In genomic region chr11:62712861-62713260, GRCh38 we compare ENCODE assay signal across 15 cellular contexts. TPM values are rescaled to one million over a fixed set of nuclear protein-coding genes. Genes with fewer than 3 reads are reported as not detected.
DNase-seq lines count a peak whose midpoint lies in the region; ATAC-seq, FAIRE-seq and TF ChIP-seq lines count a peak whose summit lies in the region.
"Had no signal": no experiment of that assay in that cellular context is flagged by ENCODE, and none has a peak within 500 bp of the region (broad histone marks: within the 10 kb centered on the region; RNA-seq: fewer than 3 reads in every experiment).

No MANE protein-coding gene starts in this region.

- WGBS in K562 (ENCODE audit: insufficient coverage, low coverage, missing lambda C conversion rate): 81% methylated on average over 3 of the region's 3 CpGs

- no peak overlapping the region for H3K4me3 Mint-ChIP-seq in CD14-positive monocyte
- H3K4me3 Mint-ChIP-seq in natural killer cell treated with Interleukin-12 subunit alpha and Interleukin-12 subunit beta and Interleukin-15 and Interleukin-18, amount 100 ng/mL, for 72 hours: peak overlapping the region; percentile 32
- H3K4me3 Mint-ChIP-seq: effector memory CD8-positive, alpha-beta T cell had no signal

- TF ChIP-seq RAD21 in K562 (CRISPR knock-in tag; conservative IDR thresholded peaks at IDR 0.05 in 1 of 2, IDR thresholded peaks at IDR 0.05 in 1 of 2): no peak

- H3K4me3 ChIP-seq in KMS-11 (IDR thresholded peaks at IDR 0.05; ENCODE audit: insufficient read depth, low read depth, low read length): no peak overlapping the region
- no peak overlapping the region for H3K4me3 ChIP-seq in K562

- TF ChIP-seq POLR2A in K562 (conservative IDR thresholded peaks at IDR 0.05): no peak

- H3K4me1 ChIP-seq in KMS-11 (ENCODE audit: low read depth, poor library complexity, severe bottlenecking) (peaks cover 88% of the 10 kb centered on the region), K562 (replicated peaks in 1 of 2; ENCODE audit: control insufficient read depth in 2 of 2, insufficient read depth in 2 of 2, low read length in 2 of 2) (peaks cover 19 to 24% of the 10 kb centered on the region in 2 experiments; a peak in 4 of 5 replicates)

- TF ChIP-seq EP300 in K562 (IDR thresholded peaks at IDR 0.05; ENCODE audit: low read length): no peak

- TF ChIP-seq CTCF in CD14-positive monocyte (IDR thresholded peaks at IDR 0.05) (no peak), KMS-11 (conservative IDR thresholded peaks at IDR 0.05; ENCODE audit: low read depth, low read length) (no peak), K562 (IDR thresholded peaks at IDR 0.05 in 2 of 3, conservative IDR thresholded peaks at IDR 0.05 in 1 of 3; ENCODE audit: insufficient read depth in 2 of 3, low read depth in 1 of 3, low read length in 3 of 3) (no peak)

- peak overlapping the region in 4 of 7 donors; percentile 22 to 46 (median 36) for H3K27ac Mint-ChIP-seq in CD14-positive monocyte
- peak overlapping the region; percentile 75 to 92 for H3K27ac Mint-ChIP-seq in natural killer cell treated with Interleukin-12 subunit alpha and Interleukin-12 subunit beta and Interleukin-15 and Interleukin-18, amount 100 ng/mL, for 72 hours

- H3K9me3 Mint-ChIP-seq in CD14-positive monocyte: no peaks in the 10 kb centered on the region
- H3K9me3 Mint-ChIP-seq in natural killer cell treated with Interleukin-12 subunit alpha and Interleukin-12 subunit beta and Interleukin-15 and Interleukin-18, amount 100 ng/mL, for 72 hours: no peaks in the 10 kb centered on the region
- H3K9me3 Mint-ChIP-seq: effector memory CD8-positive, alpha-beta T cell had no signal

- peaks cover 20% of the 10 kb centered on the region for H3K4me1 Mint-ChIP-seq in CD14-positive monocyte
- H3K4me1 Mint-ChIP-seq in natural killer cell treated with Interleukin-12 subunit alpha and Interleukin-12 subunit beta and Interleukin-15 and Interleukin-18, amount 100 ng/mL, for 72 hours (ENCODE audit: low read depth in 2 of 2): peaks cover 44 to 45% of the 10 kb centered on the region in 2 donors

- H3K79me2 ChIP-seq in KMS-11 (ENCODE audit: insufficient read depth, low read depth) (peaks cover 36% of the 10 kb centered on the region), K562 (ENCODE audit: control insufficient read depth, insufficient read depth, low read length) (peaks cover 20% of the 10 kb centered on the region; the same call in 2 of the 3 replicates)

- CTCF ChIA-PET in K562 (lab: Yijun Ruan, JAX; ENCODE audit: low intra/inter-chr PET ratio): interaction anchor here (0.5 kb wide), 1 partner anchor 42 kb away, joined by 3 read pairs; no protein-coding TSS in a partner anchor

- no peak for ATAC-seq in K562
- no peak for ATAC-seq in natural killer cell treated with Interleukin-12 subunit alpha and Interleukin-12 subunit beta and Interleukin-15 and Interleukin-18, amount 100 ng/mL, for 72 hours
- no peak for ATAC-seq in GM19463 (IDR thresholded peaks at IDR 0.05; ENCODE audit: unreplicated experiment)
- ATAC-seq in HG02840 (IDR thresholded peaks at IDR 0.05; ENCODE audit: low FRiP score, unreplicated experiment): no peak
- ATAC-seq: effector memory CD8-positive, alpha-beta T cell had no signal

- in situ Hi-C loops in K562 (cut with MboI) (no loop called here), KBM-7 (cut with MboI; ENCODE audit: low pct_unique_long_range_greater_than_20kb, low sequenced_read_pairs) (no loop called here)

- FAIRE-seq in K562 (lab: Jason Lieb, UNC): no peak

- H2AFZ ChIP-seq in KMS-11 (ENCODE audit: low read depth) (no peak overlapping the region), K562 (ENCODE audit: low read depth, low read length) (no peak overlapping the region)

- no peaks in the 10 kb centered on the region for H3K27me3 Mint-ChIP-seq in CD14-positive monocyte (ENCODE audit: low read depth in 3 of 3)
- no peaks in the 10 kb centered on the region for H3K27me3 Mint-ChIP-seq in natural killer cell treated with Interleukin-12 subunit alpha and Interleukin-12 subunit beta and Interleukin-15 and Interleukin-18, amount 100 ng/mL, for 72 hours
- H3K27me3 Mint-ChIP-seq: effector memory CD8-positive, alpha-beta T cell had no signal

- H3K27ac ChIP-seq in KMS-11 (peak overlapping the region; percentile 75), K562 (ENCODE audit: extremely low read depth, low read depth, low read length) (peak overlapping the region; percentile 39; the same call in 2 of the 3 replicates)

- H3K36me3 Mint-ChIP-seq in CD14-positive monocyte: peaks cover 59 to 69% of the 10 kb centered on the region in 2 donors
- peaks cover 31% of the 10 kb centered on the region for H3K36me3 Mint-ChIP-seq in natural killer cell treated with Interleukin-12 subunit alpha and Interleukin-12 subunit beta and Interleukin-15 and Interleukin-18, amount 100 ng/mL, for 72 hours

- peak overlapping the region; percentile 25; the same call in 1 of the 2 replicates for H3K9ac ChIP-seq in KMS-11
- no peak overlapping the region for H3K9ac ChIP-seq in K562 (ENCODE audit: insufficient read depth in 1 of 2, low read depth in 2 of 2, low read length in 2 of 2)

- H4K20me1 ChIP-seq in KMS-11 (ENCODE audit: insufficient read depth) (no peaks in the 10 kb centered on the region), K562 (replicated peaks; ENCODE audit: control insufficient read depth, insufficient read depth, low read length) (peaks cover 4% of the 10 kb centered on the region; the same call in 1 of the 2 replicates)

- H3K9me3 ChIP-seq in K562 (replicated peaks; ENCODE audit: control insufficient read depth, insufficient read depth, low read depth, low read length): no peaks in the 10 kb centered on the region

- peaks cover 16% of the 10 kb centered on the region; the same call in 1 of the 2 replicates for H3K36me3 ChIP-seq in KMS-11 (ENCODE audit: insufficient read depth)
- H3K36me3 ChIP-seq in K562 (ENCODE audit: control insufficient read depth, insufficient read depth, low read length): peaks cover 95% of the 10 kb centered on the region

- H3K4me2 ChIP-seq in KMS-11: peak overlapping the region; percentile 47
- H3K4me2 ChIP-seq in K562 (ENCODE audit: insufficient read depth, low read length): no peak overlapping the region

- no peaks in the 10 kb centered on the region for H3K9me1 ChIP-seq in K562 (ENCODE audit: control insufficient read depth, insufficient read depth, low read length)

- intact Hi-C loops in CD14-positive monocyte (cut with micrococcal nuclease) (no loop called here), K562 (cut with micrococcal nuclease) (no loop called here)

- H3K27me3 ChIP-seq in KMS-11 (ENCODE audit: insufficient read depth, low read depth): no peaks in the 10 kb centered on the region
- no peaks in the 10 kb centered on the region for H3K27me3 ChIP-seq in K562 (ENCODE audit: control insufficient read depth in 2 of 2, insufficient read depth in 2 of 2, low read length in 2 of 2)

- POLR2A ChIA-PET in K562 (lab: Yijun Ruan, JAX): interaction anchor here (0.6 to 1.5 kb wide), 2 partner anchors 10 to 18 kb away, joined by 3 read pairs; no protein-coding TSS in a partner anchor

- no TSS peak for BruUV-seq in K562 (replicated peaks; lab: Mats Ljungman, UMichigan)

- DNase-seq in CD14-positive monocyte (ENCODE audit: low spot score): no peak
- DNase-seq in K562 (ENCODE audit: extremely low read depth in 1 of 4, low spot score in 3 of 4): no peak
- no peak for DNase-seq in natural killer cell treated with Interleukin-12 subunit alpha and Interleukin-12 subunit beta and Interleukin-15 and Interleukin-18, amount 100 ng/mL, for 72 hours (ENCODE audit: low spot score)
- DNase-seq in SW480 (ENCODE audit: low spot score): no peak
- DNase-seq in KBM-7: no peak
- DNase-seq: activated gamma-delta T cell; effector memory CD8-positive, alpha-beta T cell; NCI-H187; stimulated activated CD4-positive, alpha-beta T cell treated with anti-CD3 and anti-CD28 coated beads, Interleukin-15, amount 100 ng/mL, for 24 hours; stimulated activated naive CD4-positive, alpha-beta T cell treated with Interleukin-2 at 50 U/mL for 16 hours; T1000 had no signal

RNA-seq across cellular contexts. Expression of gene GNG3, which starts 5.4 kb away (rescaled TPM):
- under 1 TPM in 1 of 2 donors, not detected in 1; 0.23 TPM for polyA plus RNA-seq in CD14-positive monocyte
- total RNA-seq in K562 (2011; cell fraction: chromatin; rRNA removed; ENCODE audit: low replicate concordance): not detected in 2 replicates
- not detected in 2 replicates for total RNA-seq in K562 (2011; cell fraction: nucleolus; rRNA removed)
- 0.51 TPM in 1 of 2 replicates, not detected in the other for total RNA-seq in K562 (2011; cell fraction: nucleoplasm; rRNA removed)
- total RNA-seq in K562 (2014; rRNA removed): not detected in 2 replicates
- total RNA-seq in K562 (2014; rRNA removed; fragmentation: Illumina TruSeq; extraction: Trizol): not detected in 2 replicates
- total RNA-seq in K562 (2015; rRNA removed; fragmentation: Illumina TruSeq; extraction: Trizol): not detected in 2 replicates
- not detected in 2 replicates for total RNA-seq in K562 (2021)
- polyA plus RNA-seq in K562 (2011; rRNA removed): not detected in 2 replicates
- not detected in 2 replicates for polyA plus RNA-seq in K562 (2011; cell fraction: cytosol; rRNA removed)
- not detected in 2 replicates for polyA plus RNA-seq in K562 (2011; cell fraction: nucleus; rRNA removed)
- 0.31 and 0.47 TPM in 2 replicates for polyA plus RNA-seq in K562 (2012)
- not detected in 2 replicates for polyA plus RNA-seq in K562 (2014; fragmentation: Illumina TruSeq; extraction: Trizol)
- polyA plus RNA-seq in K562 (2014; fragmentation: Nextera tagmentation; extraction: Ambion mirVana): under 1 TPM in 1 of 2 experiments, not detected in 1; 0.07 TPM
- polyA plus RNA-seq in K562 (2014; rRNA removed): not detected in 2 replicates
- not detected in 2 replicates for polyA minus RNA-seq in K562 (2011; rRNA and poly(A)+ RNA removed)
- polyA minus RNA-seq in K562 (2011; cell fraction: cytosol; rRNA and poly(A)+ RNA removed): not detected in 2 replicates
- not detected in 2 replicates for polyA minus RNA-seq in K562 (2011; cell fraction: nucleus; rRNA and poly(A)+ RNA removed)
- not detected for total RNA-seq in natural killer cell treated with Interleukin-12 subunit alpha and Interleukin-12 subunit beta and Interleukin-15 and Interleukin-18, amount 100 ng/mL, for 72 hours
- total RNA-seq: myocyte had no signal

RNA-seq across cellular contexts. Expression of gene BSCL2, which starts 5.6 kb away (rescaled TPM):
- polyA plus RNA-seq in CD14-positive monocyte (10 to 100 TPM; 63.3 to 65.7 TPM), K562 (2011; rRNA removed) (47.7 and 53.1 TPM in 2 replicates), K562 (2014; fragmentation: Illumina TruSeq; extraction: Trizol) (30.6 and 36.6 TPM in 2 replicates), K562 (2014; fragmentation: Nextera tagmentation; extraction: Ambion mirVana) (10 to 100 TPM; 18.9 to 30.1 TPM), K562 (2014; rRNA removed) (46.2 and 51.7 TPM in 2 replicates)
- total RNA-seq in K562 (2011; cell fraction: chromatin; rRNA removed; ENCODE audit: low replicate concordance): 102 and 143 TPM in 2 replicates
- total RNA-seq in K562 (2011; cell fraction: nucleolus; rRNA removed): 134 and 149 TPM in 2 replicates
- total RNA-seq in K562 (2011; cell fraction: nucleoplasm; rRNA removed): 116 and 122 TPM in 2 replicates
- total RNA-seq in K562 (2014; rRNA removed) (35.6 and 43.5 TPM in 2 replicates), K562 (2014; rRNA removed; fragmentation: Illumina TruSeq; extraction: Trizol) (19.8 and 25.8 TPM in 2 replicates), K562 (2015; rRNA removed; fragmentation: Illumina TruSeq; extraction: Trizol) (33.1 and 35.2 TPM in 2 replicates), K562 (2021) (37.0 and 44.5 TPM in 2 replicates)
- polyA plus RNA-seq in K562 (2011; cell fraction: cytosol; rRNA removed): 94.8 and 124 TPM in 2 replicates
- polyA plus RNA-seq in K562 (2011; cell fraction: nucleus; rRNA removed): 124 and 160 TPM in 2 replicates
- 35.6 and 40.3 TPM in 2 replicates for polyA plus RNA-seq in K562 (2012)
- 38.4 and 44.7 TPM in 2 replicates for polyA minus RNA-seq in K562 (2011; rRNA and poly(A)+ RNA removed)
- polyA minus RNA-seq in K562 (2011; cell fraction: cytosol; rRNA and poly(A)+ RNA removed): 19.9 and 21.2 TPM in 2 replicates
- polyA minus RNA-seq in K562 (2011; cell fraction: nucleus; rRNA and poly(A)+ RNA removed): 38.1 and 40.0 TPM in 2 replicates
- total RNA-seq in natural killer cell treated with Interleukin-12 subunit alpha and Interleukin-12 subunit beta and Interleukin-15 and Interleukin-18, amount 100 ng/mL, for 72 hours: 10 to 100 TPM; 18.7 to 38.3 TPM

RNA-seq across cellular contexts. Expression of gene HNRNPUL2, which starts 14.4 kb away (rescaled TPM):
- polyA plus RNA-seq in CD14-positive monocyte (under 1 TPM; 0.33 to 0.88 TPM), K562 (2011; rRNA removed) (14.4 and 15.4 TPM in 2 replicates), K562 (2014; fragmentation: Illumina TruSeq; extraction: Trizol) (44.3 and 45.4 TPM in 2 replicates), K562 (2014; fragmentation: Nextera tagmentation; extraction: Ambion mirVana) (1 to 10 TPM in 1 of 2 experiments, under 1 TPM in 1; 0.89 to 1.4 TPM), K562 (2014; rRNA removed) (23.8 and 32.3 TPM in 2 replicates)
- total RNA-seq in K562 (2011; cell fraction: chromatin; rRNA removed; ENCODE audit: low replicate concordance): 97.1 and 127 TPM in 2 replicates
- 33.5 and 44.5 TPM in 2 replicates for total RNA-seq in K562 (2011; cell fraction: nucleolus; rRNA removed)
- 63.0 and 70.1 TPM in 2 replicates for total RNA-seq in K562 (2011; cell fraction: nucleoplasm; rRNA removed)
- total RNA-seq in K562 (2014; rRNA removed) (7.8 and 9.0 TPM in 2 replicates), K562 (2014; rRNA removed; fragmentation: Illumina TruSeq; extraction: Trizol) (15.2 and 18.9 TPM in 2 replicates), K562 (2015; rRNA removed; fragmentation: Illumina TruSeq; extraction: Trizol) (17.5 and 18.2 TPM in 2 replicates), K562 (2021) (22.4 and 31.9 TPM in 2 replicates)
- polyA plus RNA-seq in K562 (2011; cell fraction: cytosol; rRNA removed): 6.7 and 10.7 TPM in 2 replicates
- 15.1 and 19.5 TPM in 2 replicates for polyA plus RNA-seq in K562 (2011; cell fraction: nucleus; rRNA removed)
- polyA plus RNA-seq in K562 (2012): 32.2 and 50.2 TPM in 2 replicates
- 17.4 and 25.6 TPM in 2 replicates for polyA minus RNA-seq in K562 (2011; rRNA and poly(A)+ RNA removed)
- 10.1 and 10.6 TPM in 2 replicates for polyA minus RNA-seq in K562 (2011; cell fraction: cytosol; rRNA and poly(A)+ RNA removed)
- 11.8 and 22.9 TPM in 2 replicates for polyA minus RNA-seq in K562 (2011; cell fraction: nucleus; rRNA and poly(A)+ RNA removed)
- total RNA-seq in natural killer cell treated with Interleukin-12 subunit alpha and Interleukin-12 subunit beta and Interleukin-15 and Interleukin-18, amount 100 ng/mL, for 72 hours: 10 to 100 TPM; 54.6 to 55.5 TPM

RNA-seq across cellular contexts. Expression of gene TTC9C, which starts 15.4 kb away (rescaled TPM):
- 10 to 100 TPM; 17.9 to 21.6 TPM for polyA plus RNA-seq in CD14-positive monocyte
- 26.7 and 28.7 TPM in 2 replicates for total RNA-seq in K562 (2011; cell fraction: chromatin; rRNA removed; ENCODE audit: low replicate concordance)
- 19.0 and 21.8 TPM in 2 replicates for total RNA-seq in K562 (2011; cell fraction: nucleolus; rRNA removed)
- 33.8 and 55.3 TPM in 2 replicates for total RNA-seq in K562 (2011; cell fraction: nucleoplasm; rRNA removed)
- total RNA-seq in K562 (2014; rRNA removed): 33.7 and 39.6 TPM in 2 replicates
- 27.7 and 36.3 TPM in 2 replicates for total RNA-seq in K562 (2014; rRNA removed; fragmentation: Illumina TruSeq; extraction: Trizol)
- 38.3 TPM in 2 replicates for total RNA-seq in K562 (2015; rRNA removed; fragmentation: Illumina TruSeq; extraction: Trizol)
- total RNA-seq in K562 (2021): 34.0 and 35.1 TPM in 2 replicates
- 37.1 and 42.8 TPM in 2 replicates for polyA plus RNA-seq in K562 (2011; rRNA removed)
- polyA plus RNA-seq in K562 (2011; cell fraction: cytosol; rRNA removed): 23.7 and 39.7 TPM in 2 replicates
- 30.6 and 32.5 TPM in 2 replicates for polyA plus RNA-seq in K562 (2011; cell fraction: nucleus; rRNA removed)
- polyA plus RNA-seq in K562 (2012): 38.9 and 42.1 TPM in 2 replicates
- polyA plus RNA-seq in K562 (2014; fragmentation: Illumina TruSeq; extraction: Trizol): 48.8 and 51.2 TPM in 2 replicates
- 10 to 100 TPM; 56.5 to 59.0 TPM for polyA plus RNA-seq in K562 (2014; fragmentation: Nextera tagmentation; extraction: Ambion mirVana)
- 32.8 and 44.6 TPM in 2 replicates for polyA plus RNA-seq in K562 (2014; rRNA removed)
- 18.1 and 21.0 TPM in 2 replicates for polyA minus RNA-seq in K562 (2011; rRNA and poly(A)+ RNA removed)
- 14.7 and 15.4 TPM in 2 replicates for polyA minus RNA-seq in K562 (2011; cell fraction: cytosol; rRNA and poly(A)+ RNA removed)
- polyA minus RNA-seq in K562 (2011; cell fraction: nucleus; rRNA and poly(A)+ RNA removed): 7.7 and 10.4 TPM in 2 replicates
- 10 to 100 TPM; 36.8 to 39.4 TPM for total RNA-seq in natural killer cell treated with Interleukin-12 subunit alpha and Interleukin-12 subunit beta and Interleukin-15 and Interleukin-18, amount 100 ng/mL, for 72 hours

RNA-seq across cellular contexts. Expression of gene LRRN4CL, which starts 23.5 kb away (rescaled TPM):
- polyA plus RNA-seq in CD14-positive monocyte: not detected
- 0.60 and 2.0 TPM in 2 replicates for total RNA-seq in K562 (2011; cell fraction: chromatin; rRNA removed; ENCODE audit: low replicate concordance)
- total RNA-seq in K562 (2011; cell fraction: nucleolus; rRNA removed): 1.3 and 1.4 TPM in 2 replicates
- total RNA-seq in K562 (2011; cell fraction: nucleoplasm; rRNA removed): 1.4 and 1.5 TPM in 2 replicates
- total RNA-seq in K562 (2014; rRNA removed): 0.05 and 0.12 TPM in 2 replicates
- 0.04 TPM in 1 of 2 replicates, not detected in the other for total RNA-seq in K562 (2014; rRNA removed; fragmentation: Illumina TruSeq; extraction: Trizol)
- 0.11 TPM in 2 replicates for total RNA-seq in K562 (2015; rRNA removed; fragmentation: Illumina TruSeq; extraction: Trizol)
- 0.07 and 0.22 TPM in 2 replicates for total RNA-seq in K562 (2021)
- 0.08 TPM in 1 of 2 replicates, not detected in the other for polyA plus RNA-seq in K562 (2011; rRNA removed)
- 0.03 TPM in 1 of 2 replicates, not detected in the other for polyA plus RNA-seq in K562 (2011; cell fraction: cytosol; rRNA removed)
- 0.34 and 0.55 TPM in 2 replicates for polyA plus RNA-seq in K562 (2011; cell fraction: nucleus; rRNA removed)
- polyA plus RNA-seq in K562 (2012): 0.09 and 0.15 TPM in 2 replicates
- 0.06 TPM in 1 of 2 replicates, not detected in the other for polyA plus RNA-seq in K562 (2014; fragmentation: Illumina TruSeq; extraction: Trizol)
- not detected for polyA plus RNA-seq in K562 (2014; fragmentation: Nextera tagmentation; extraction: Ambion mirVana)
- polyA plus RNA-seq in K562 (2014; rRNA removed): 0.03 and 0.13 TPM in 2 replicates
- 0.18 and 0.27 TPM in 2 replicates for polyA minus RNA-seq in K562 (2011; rRNA and poly(A)+ RNA removed)
- not detected in 2 replicates for polyA minus RNA-seq in K562 (2011; cell fraction: cytosol; rRNA and poly(A)+ RNA removed)
- 0.56 and 1.1 TPM in 2 replicates for polyA minus RNA-seq in K562 (2011; cell fraction: nucleus; rRNA and poly(A)+ RNA removed)
- under 1 TPM; 0.36 to 0.52 TPM for total RNA-seq in natural killer cell treated with Interleukin-12 subunit alpha and Interleukin-12 subunit beta and Interleukin-15 and Interleukin-18, amount 100 ng/mL, for 72 hours
